In genomic region chr18:8786766-8787670, GRCh38 we compare ENCODE assay signal across 18 cellular contexts.
DNase-seq lines count a peak whose midpoint lies in the region; ATAC-seq, FAIRE-seq and TF ChIP-seq lines count a peak whose summit lies in the region.
"Had no signal": no experiment of that assay in that cellular context is flagged by ENCODE, and none has a peak within 500 bp of the region (broad histone marks: within the 10 kb centered on the region; RNA-seq: fewer than 3 reads in every experiment).

No MANE protein-coding gene starts in this region.

- H3K9me3 Mint-ChIP-seq in GM23338 (no peaks in the 10 kb centered on the region; the same call in 2 of the 3 replicates), brain (no peaks in the 10 kb centered on the region)
- H3K9me3 Mint-ChIP-seq in naive thymus-derived CD8-positive, alpha-beta T cell = no peaks in the 10 kb centered on the region
- H3K9me3 Mint-ChIP-seq: activated naive CD8-positive, alpha-beta T cell treated with anti-CD3 and anti-CD28 coated beads for 36 hours had no signal

- no peak for TF ChIP-seq EP300 in gastroesophageal sphincter (IDR thresholded peaks at IDR 0.05)

- no peaks in the 10 kb centered on the region for H3K9me3 ChIP-seq in keratinocyte (ENCODE audit: control insufficient read depth, low read depth, low read length)
- H3K9me3 ChIP-seq in gastroesophageal sphincter = no peaks in the 10 kb centered on the region

- no peaks in the 10 kb centered on the region for H3K27me3 ChIP-seq in GM23338 (ENCODE audit: insufficient read depth)
- no peaks in the 10 kb centered on the region for H3K27me3 ChIP-seq in keratinocyte (ENCODE audit: control insufficient read depth, extremely low read depth, insufficient read depth, low read length)
- H3K27me3 ChIP-seq in gastroesophageal sphincter = no peaks in the 10 kb centered on the region
- H3K27me3 ChIP-seq: cardiac muscle cell had no signal

- H2AFZ ChIP-seq in GM23338 = no peak overlapping the region
- no peak overlapping the region for H2AFZ ChIP-seq in keratinocyte (ENCODE audit: control insufficient read depth, low read length)

- dilution Hi-C loops in keratinocyte (cut with MboI; ENCODE audit: extremely low pct_ligation_motif_present, low sequenced_read_pairs) = no loop called here

- peaks cover 16% of the 10 kb centered on the region for H3K4me1 ChIP-seq in GM23338 (ENCODE audit: insufficient read depth)
- H3K4me1 ChIP-seq in keratinocyte (ENCODE audit: control insufficient read depth, extremely low read depth, insufficient read depth, low read length) = peaks cover 22% of the 10 kb centered on the region
- no peaks in the 10 kb centered on the region for H3K4me1 ChIP-seq in gastroesophageal sphincter

- H3K27ac Mint-ChIP-seq in GM23338 (peak overlapping the region; percentile 53; the same call in 1 of the 2 replicates), brain (peak overlapping the region; percentile 25 to 85 (median 52))
- H3K27ac Mint-ChIP-seq in naive thymus-derived CD8-positive, alpha-beta T cell = no peak overlapping the region
- H3K27ac Mint-ChIP-seq: activated naive CD8-positive, alpha-beta T cell treated with anti-CD3 and anti-CD28 coated beads for 36 hours had no signal

- H3K9me1 ChIP-seq in keratinocyte (ENCODE audit: control insufficient read depth, extremely low read depth, insufficient read depth, low read length) = no peaks in the 10 kb centered on the region

- peaks cover 5% of the 10 kb centered on the region; the same call in 1 of the 2 replicates for H3K36me3 ChIP-seq in GM23338 (ENCODE audit: insufficient read depth)
- peaks cover 15 to 46% of the 10 kb centered on the region in 2 experiments for H3K36me3 ChIP-seq in keratinocyte (ENCODE audit: control insufficient read depth in 2 of 2, extremely low read depth in 1 of 2, insufficient read depth in 2 of 2, low read length in 2 of 2)
- H3K36me3 ChIP-seq in gastroesophageal sphincter = peaks cover 0 to 60% of the 10 kb centered on the region in 2 donors
- H3K36me3 ChIP-seq: cardiac muscle cell had no signal

- WGBS in gastroesophageal sphincter (ENCODE audit: low coverage in 1 of 2), 2 donors = 80 to 83% methylated on average over 6 to 14 of the region's 15 CpGs

- H3K4me3 ChIP-seq in GM23338 (no peak overlapping the region), keratinocyte (ENCODE audit: control insufficient read depth in 2 of 3, extremely low read depth in 1 of 3, insufficient read depth in 2 of 3, low read depth in 1 of 3, low read length in 3 of 3) (peak overlapping the region in 1 of 3 experiments; percentile 49), gastroesophageal sphincter (no peak overlapping the region)
- H3K4me3 ChIP-seq: cardiac muscle cell had no signal

- H3K36me3 Mint-ChIP-seq in GM23338 (ENCODE audit: low read depth) = peaks cover 33% of the 10 kb centered on the region
- H3K36me3 Mint-ChIP-seq in brain = peaks cover 47% of the 10 kb centered on the region
- no peaks in the 10 kb centered on the region for H3K36me3 Mint-ChIP-seq in naive thymus-derived CD8-positive, alpha-beta T cell
- H3K36me3 Mint-ChIP-seq: activated naive CD8-positive, alpha-beta T cell treated with anti-CD3 and anti-CD28 coated beads for 36 hours had no signal

- H3K79me2 ChIP-seq in GM23338 (replicated peaks; ENCODE audit: insufficient read depth) (no peaks in the 10 kb centered on the region), keratinocyte (ENCODE audit: control insufficient read depth, insufficient read depth, low read length) (no peaks in the 10 kb centered on the region)

- H3K4me1 Mint-ChIP-seq in GM23338 = peaks cover 14% of the 10 kb centered on the region
- H3K4me1 Mint-ChIP-seq in brain = peaks cover 45% of the 10 kb centered on the region
- peaks cover 2 to 9% (median 8%) of the 10 kb centered on the region in 4 donors for H3K4me1 Mint-ChIP-seq in naive thymus-derived CD8-positive, alpha-beta T cell

- H3K4me2 ChIP-seq in GM23338 (no peak overlapping the region), keratinocyte (ENCODE audit: control insufficient read depth, extremely low read depth, insufficient read depth, low read depth, low read length) (peak overlapping the region; percentile 78)

- H4K20me1 ChIP-seq in GM23338 (replicated peaks; ENCODE audit: insufficient read depth) (no peaks in the 10 kb centered on the region), keratinocyte (ENCODE audit: control insufficient read depth, extremely low read depth, insufficient read depth, low read length) (no peaks in the 10 kb centered on the region)

- DNase-seq in GM23338 (ENCODE audit: low spot score) = no peak
- DNase-seq in keratinocyte (ENCODE audit: low read depth, low spot score) = peak; percentile 91
- peak in 2 of 49 donors; percentile 22 to 32 for DNase-seq in substantia nigra (lab: John Stamatoyannopoulos, UW)
- DNase-seq in naive thymus-derived CD8-positive, alpha-beta T cell = no peak
- DNase-seq: activated CD4-positive, alpha-beta T cell treated with anti-CD3 and anti-CD28 coated beads for 4 hours; activated naive CD8-positive, alpha-beta T cell treated with anti-CD3 and anti-CD28 coated beads for 36 hours; activated T-cell treated with anti-CD3 and anti-CD28 coated beads, Interleukin-2, amount 50 U/mL, for 1 hour; DMS53; Kasumi-1; mesendoderm; NCI-H1417 treated with DMSO at 0.1 percent for 48 hours; NCI-H226; stimulated activated CD4-positive, alpha-beta T cell treated with anti-CD3 and anti-CD28 coated beads, Interleukin-4, amount 100 ng/mL, for 4 hours had no signal

- POLR2A ChIA-PET in naive thymus-derived CD8-positive, alpha-beta T cell (lab: Charles Lee) = no interaction called here

- H3K9ac ChIP-seq in keratinocyte (ENCODE audit: control insufficient read depth, extremely low read depth, insufficient read depth, low read length) = peak overlapping the region; percentile 60

- H3K27me3 Mint-ChIP-seq in GM23338 (ENCODE audit: insufficient read depth, low read depth, poor library complexity) (peaks cover 20% of the 10 kb centered on the region), brain (peaks cover 6% of the 10 kb centered on the region)
- H3K27me3 Mint-ChIP-seq in naive thymus-derived CD8-positive, alpha-beta T cell = peaks cover 0 to 29% (median 5%) of the 10 kb centered on the region in 5 donors
- H3K27me3 Mint-ChIP-seq: activated naive CD8-positive, alpha-beta T cell treated with anti-CD3 and anti-CD28 coated beads for 36 hours had no signal

- H3F3A ChIP-seq in GM23338 (replicated peaks; ENCODE audit: low read depth) = no peaks in the 10 kb centered on the region

- no peak overlapping the region for H3K4me3 Mint-ChIP-seq in GM23338
- H3K4me3 Mint-ChIP-seq in brain = peak overlapping the region in 1 of 5 experiments; percentile 39
- H3K4me3 Mint-ChIP-seq in naive thymus-derived CD8-positive, alpha-beta T cell = peak overlapping the region in 2 of 10 donors; percentile 10 to 38
- H3K4me3 Mint-ChIP-seq: activated naive CD8-positive, alpha-beta T cell treated with anti-CD3 and anti-CD28 coated beads for 36 hours had no signal

- H3K9me2 ChIP-seq in GM23338 (ENCODE audit: insufficient read depth) = no peaks in the 10 kb centered on the region

- peak; percentile 20; the same call in 2 of the 3 replicates for ATAC-seq in GM23338
- ATAC-seq in gastroesophageal sphincter = no peak
- ATAC-seq in naive thymus-derived CD8-positive, alpha-beta T cell = no peak
- no peak for ATAC-seq in GM18505 (IDR thresholded peaks at IDR 0.05; ENCODE audit: unreplicated experiment)

- TF ChIP-seq POLR2A in gastroesophageal sphincter (IDR thresholded peaks at IDR 0.05) (no peak), GM18505 (IDR thresholded peaks at IDR 0.05; ENCODE audit: borderline replicate concordance, extremely low read depth, insufficient read depth, insufficient read length) (no peak)

- TF ChIP-seq CTCF in GM23338 (conservative IDR thresholded peaks at IDR 0.05; ENCODE audit: low read depth in 2 of 2) = no peak
- TF ChIP-seq CTCF in brain (conservative IDR thresholded peaks at IDR 0.05) = no peak
- no peak for TF ChIP-seq CTCF in keratinocyte (optimal IDR thresholded peaks at IDR 0.05 in 1 of 3, IDR thresholded peaks at IDR 0.05 in 1 of 3, conservative IDR thresholded peaks at IDR 0.05 in 1 of 3; ENCODE audit: extremely low read depth in 1 of 3, insufficient read depth in 2 of 3, low read length in 3 of 3)
- TF ChIP-seq CTCF in gastroesophageal sphincter (IDR thresholded peaks at IDR 0.05) = no peak

- H3K27ac ChIP-seq in GM23338 (ENCODE audit: low read depth) (no peak overlapping the region), keratinocyte (ENCODE audit: control insufficient read depth, insufficient read depth, low read length) (peak overlapping the region; percentile 72), substantia nigra (ENCODE audit: low read depth, low read length, poor library complexity, severe bottlenecking) (peak overlapping the region; percentile 70), gastroesophageal sphincter (no peak overlapping the region)
- H3K27ac ChIP-seq: cardiac muscle cell had no signal

- peak; percentile 98 for FAIRE-seq in keratinocyte (lab: Jason Lieb, UNC)
- FAIRE-seq: frontal cortex had no signal

TF ChIP-seq in GM23338, 12 proteins besides CTCF, POLR2A, EP300 and RAD21 (continues in another document):
- TF ChIP-seq EZH2phosphoT487 (IDR thresholded peaks at IDR 0.05; ENCODE audit: unreplicated experiment) (no peak), CREB1 (CRISPR knock-in tag; IDR thresholded peaks at IDR 0.05; ENCODE audit: low read depth) (no peak), EZH2 (IDR thresholded peaks at IDR 0.05; ENCODE audit: low read depth, unreplicated experiment) (no peak), ETS1 (IDR thresholded peaks at IDR 0.05) (no peak), POLR2AphosphoS5 (IDR thresholded peaks at IDR 0.05; ENCODE audit: low read depth) (no peak), STAT1 (IDR thresholded peaks at IDR 0.05; ENCODE audit: unreplicated experiment) (no peak)

Comparison
In these comparisons a context has a peak if more than half of its experiments do, and no peak if none do; other contexts are left out.
1. H3K27ac ChIP-seq: peak in keratinocyte (single experiment) and substantia nigra (single experiment); none in GM23338 (single experiment) and gastroesophageal sphincter (0 of 4).
2. H3K27ac Mint-ChIP-seq: peak in GM23338 (single experiment) and brain (5 of 5); none in naive thymus-derived CD8-positive, alpha-beta T cell (0 of 10).